In genomic region chr18:3478262-3478978, GRCh38 we compare ENCODE assay signal across 17 cellular contexts. TPM values are rescaled to one million over a fixed set of nuclear protein-coding genes. Genes with fewer than 3 reads are reported as not detected.
A peak's percentile ranks its signal among the peaks of the same experiment; 100 is the strongest.
DNase-seq lines count a peak whose midpoint lies in the region; ATAC-seq and TF ChIP-seq lines count a peak whose summit lies in the region.
"Had no signal": no experiment of that assay in that cellular context is flagged by ENCODE, and none has a peak within 500 bp of the region (broad histone marks: within the 10 kb centered on the region; RNA-seq: fewer than 3 reads in every experiment).

No MANE protein-coding gene starts in this region.

- intact Hi-C loops in head of caudate nucleus (cut with DNase I): no loop called here
- intact Hi-C loops in right lobe of liver (cut with DNase I): no loop called here

- H3K4me3 ChIP-seq in NB4 (ENCODE audit: low read depth, low read length): no peak overlapping the region
- H3K4me3 ChIP-seq in choroid plexus epithelial cell (ENCODE audit: low read depth, low read length): no peak overlapping the region
- H3K4me3 ChIP-seq in right lobe of liver: no peak overlapping the region
- H3K4me3 ChIP-seq: thoracic aorta had no signal

- WGBS in right lobe of liver (ENCODE audit: insufficient coverage, low coverage, low lambda C conversion rate, missing lambda C conversion rate): 81% methylated on average over 5 of the region's 8 CpGs

- in situ Hi-C loops in G401 (cut with HindIII; ENCODE audit: low sequenced_read_pairs): no loop called here

- ATAC-seq in right lobe of liver: no peak
- no peak for ATAC-seq in GM19455 (IDR thresholded peaks at IDR 0.05; ENCODE audit: unreplicated experiment)
- ATAC-seq: activated CD4-positive, CD25-positive, alpha-beta regulatory T cell treated with anti-CD3 and anti-CD28 coated beads, Interleukin-2, amount 50 U/mL, for 24 hours; activated T-helper 17 cell treated with anti-CD3 and anti-CD28 coated beads, Interleukin-2, amount 50 U/mL, for 72 hours; stimulated activated effector memory CD8-positive, alpha-beta T cell treated with anti-CD3 and anti-CD28 coated beads, Interleukin-12 subunit alpha, Interleukin-12 subunit beta, amount 100 ng/mL, for 72 hours had no signal

- TF ChIP-seq POLR2A in NB4 (IDR thresholded peaks at IDR 0.05; ENCODE audit: extremely low read depth, insufficient read length) (no peak), right lobe of liver (IDR thresholded peaks at IDR 0.05) (no peak)

- H3K4me1 ChIP-seq in right lobe of liver: no peaks in the 10 kb centered on the region

- no peak for TF ChIP-seq CTCF in NB4 (IDR thresholded peaks at IDR 0.05; ENCODE audit: low read depth, low read length)
- no peak for TF ChIP-seq CTCF in choroid plexus epithelial cell (conservative IDR thresholded peaks at IDR 0.05; ENCODE audit: low read depth, low read length)
- no peak for TF ChIP-seq CTCF in right lobe of liver (IDR thresholded peaks at IDR 0.05)

- no peak overlapping the region for H3K27ac ChIP-seq in right lobe of liver
- H3K27ac ChIP-seq: thoracic aorta had no signal

- H3K9me3 ChIP-seq in right lobe of liver: no peaks in the 10 kb centered on the region

- no peaks in the 10 kb centered on the region for H3K36me3 ChIP-seq in right lobe of liver
- H3K36me3 ChIP-seq: thoracic aorta had no signal

- peak; percentile 96 for DNase-seq in G401 (ENCODE audit: low spot score)
- peak; percentile 19 for DNase-seq in NB4 (ENCODE audit: low read depth)
- peak; percentile 32 for DNase-seq in choroid plexus epithelial cell (ENCODE audit: low read depth)
- peak; percentile 57 for DNase-seq in iris pigment epithelial cell (ENCODE audit: low read depth)
- no peak for DNase-seq in NCI-H2227 treated with DMSO at 0.1 percent for 48 hours (lab: John Stamatoyannopoulos, UW)
- no peak for DNase-seq in head of caudate nucleus
- no peak for DNase-seq in right lobe of liver
- DNase-seq: central memory CD4-positive, alpha-beta T cell; GDM1; NCI-H1092; NCI-H82; RPMI8226 had no signal

- H3K27me3 ChIP-seq in right lobe of liver: no peaks in the 10 kb centered on the region

RNA-seq across cellular contexts. Expression of gene TGIF1, which starts 28.4 kb away (rescaled TPM):
- total RNA-seq in G401 (2014; rRNA removed; shearing (Covaris generic)): 279 and 304 TPM in 2 replicates
- total RNA-seq in right lobe of liver: 10 to 100 TPM; 11.3 to 41.4 (median 22.3) TPM

Comparison
In these comparisons a context has a peak if more than half of its experiments do, and no peak if none do; other contexts are left out.
1. DNase-seq: peak in G401 (single experiment), NB4 (single experiment), choroid plexus epithelial cell (single experiment) and iris pigment epithelial cell (single experiment); none in NCI-H2227 treated with DMSO at 0.1 percent for 48 hours (single experiment), head of caudate nucleus (0 of 42) and right lobe of liver (0 of 3).